31 cellular contexts compared by ENCODE assay signal in the genomic region with DNA sequence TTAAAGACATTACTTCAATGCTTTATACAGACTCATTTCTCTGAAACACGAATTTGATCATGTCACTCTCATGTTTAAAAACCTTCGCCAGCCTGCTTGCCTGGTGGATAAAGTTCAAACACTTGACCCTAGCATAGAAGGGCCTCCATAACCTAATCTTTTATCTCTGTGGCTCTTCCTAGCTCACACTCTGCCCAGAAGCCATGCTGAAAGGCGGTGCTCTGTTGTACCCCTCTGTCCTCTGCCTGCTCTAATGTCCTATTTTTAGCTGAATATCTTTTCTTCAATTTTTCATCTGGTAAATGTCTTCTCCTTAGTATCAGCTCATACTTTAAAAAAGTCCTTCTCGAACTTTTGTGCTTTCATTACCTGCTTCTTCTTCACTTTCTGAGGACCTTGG.
DNase-seq lines count a peak whose midpoint lies in the region; ATAC-seq and TF ChIP-seq lines count a peak whose summit lies in the region.
"Had no signal": no experiment of that assay in that cellular context is flagged by ENCODE, and none has a peak within 500 bp of the region (broad histone marks: within the 10 kb centered on the region; RNA-seq: fewer than 3 reads in every experiment).

No MANE protein-coding gene starts in this region.

- intact Hi-C loops in left cardiac atrium (cut with DNase I) (no loop called here), left ventricle myocardium inferior (cut with micrococcal nuclease) (no loop called here), IMR-90 (cut with micrococcal nuclease) (no loop called here)

- H4K5ac ChIP-seq in IMR-90 (ENCODE audit: low read depth, low read length) = peak overlapping the region; percentile 17; the same call in 1 of the 2 replicates

- H3K4me3 ChIP-seq in left ventricle myocardium inferior (no peak overlapping the region), IMR-90 (ENCODE audit: insufficient read depth, low read depth, low read length) (no peak overlapping the region), mesenchymal stem cell (ENCODE audit: insufficient read depth in 1 of 2, low read depth in 1 of 2, low read length in 2 of 2) (no peak overlapping the region), Peyer's patch (no peak overlapping the region)
- H3K4me3 ChIP-seq: A549; BLaER1; BLaER1 treated with 17β-estradiol and CSF1 and Interleukin-3, amounts not matched to agents 10 nM and 100 nM had no signal

- TF ChIP-seq POLR2A in IMR-90 (IDR thresholded peaks at IDR 0.05; ENCODE audit: low read depth, low read length) (no peak), Peyer's patch (IDR thresholded peaks at IDR 0.05) (no peak)

- H2AFZ ChIP-seq in IMR-90 (replicated peaks; ENCODE audit: low read length, poor library complexity) (no peak overlapping the region), mesenchymal stem cell (ENCODE audit: low read depth, low read length) (no peak overlapping the region)

- no peak overlapping the region for H4K91ac ChIP-seq in IMR-90 (ENCODE audit: insufficient read depth, low read depth, low read length)
- H4K91ac ChIP-seq in mesenchymal stem cell (ENCODE audit: low read length) = no peak overlapping the region

- H2AK5ac ChIP-seq in IMR-90 (ENCODE audit: low read depth, low read length) (0 out of 2 replicates have a peak overlapping the region, but pooled peaks have one; percentile 60), mesenchymal stem cell (ENCODE audit: low read length, severe bottlenecking) (peak overlapping the region; percentile 62)

- H2BK15ac ChIP-seq in IMR-90 (ENCODE audit: low read depth, low read length) (no peak overlapping the region), mesenchymal stem cell (ENCODE audit: low read depth, poor library complexity, severe bottlenecking) (no peak overlapping the region)

- H3K79me1 ChIP-seq in IMR-90 (ENCODE audit: low read depth in 1 of 2, low read length in 2 of 2) (no peaks in the 10 kb centered on the region), mesenchymal stem cell (replicated peaks; ENCODE audit: low read length, poor library complexity, severe bottlenecking) (peaks cover 2% of the 10 kb centered on the region)

- CTCF ChIA-PET in IMR-90 (lab: Yijun Ruan, JAX) = interaction anchor here (0.6 kb wide), 1 partner anchor 276 kb away, joined by 3 read pairs; no protein-coding TSS in a partner anchor

- 76% methylated on average over 3 of the region's 4 CpGs; no CpG with 5 or more reads in 1 of the 2 experiments for WGBS in IMR-90 (ENCODE audit: extremely low coverage in 2 of 2, insufficient read length in 1 of 2), 2 experiments
- WGBS in mesenchymal stem cell = 90% methylated on average over 4 of the region's 4 CpGs

- no peaks in the 10 kb centered on the region for H4K20me1 ChIP-seq in IMR-90 (ENCODE audit: insufficient read depth, low read length)
- H4K20me1 ChIP-seq: BLaER1; BLaER1 treated with 17β-estradiol and CSF1 and Interleukin-3, amounts not matched to agents 10 nM and 100 nM had no signal

- H3K23ac ChIP-seq in IMR-90 (ENCODE audit: low read depth, low read length) = no peak overlapping the region
- no peak overlapping the region for H3K23ac ChIP-seq in mesenchymal stem cell (ENCODE audit: low read length in 2 of 2)

- H2BK12ac ChIP-seq in mesenchymal stem cell (ENCODE audit: low read length in 2 of 2) = peak overlapping the region in 1 of 2 experiments; percentile 54

- H2AK9ac ChIP-seq in IMR-90 (replicated peaks; ENCODE audit: low read depth, low read length, poor library complexity) = no peak overlapping the region

- H3K18ac ChIP-seq in IMR-90 (ENCODE audit: low read depth, low read length) (no peak overlapping the region; the same call in 1 of the 2 replicates), mesenchymal stem cell (ENCODE audit: low read depth in 1 of 2, low read length in 2 of 2) (peak overlapping the region in 1 of 2 experiments; percentile 59)

- ATAC-seq in left cardiac atrium (peak; percentile 55 to 75), IMR-90 (ENCODE audit: low read depth) (no peak)
- ATAC-seq: A549; CD8-positive, alpha-beta T cell had no signal

- BruUV-seq in IMR-90 (replicated peaks; lab: Mats Ljungman, UMichigan) = no TSS peak

- TF ChIP-seq CTCF in left ventricle myocardium inferior (IDR thresholded peaks at IDR 0.05; ENCODE audit: borderline replicate concordance) (no peak), IMR-90 (conservative IDR thresholded peaks at IDR 0.05; ENCODE audit: low read depth, low read length) (no peak), Peyer's patch (IDR thresholded peaks at IDR 0.05) (no peak)

- H3K9ac ChIP-seq in IMR-90 (ENCODE audit: low read depth, low read length) = no peak overlapping the region
- H3K9ac ChIP-seq in mesenchymal stem cell (ENCODE audit: low read length) = no peak overlapping the region
- H3K9ac ChIP-seq: BLaER1; BLaER1 treated with 17β-estradiol and CSF1 and Interleukin-3, amounts not matched to agents 10 nM and 100 nM had no signal

- DNase-seq in left cardiac atrium (no peak), left ventricle myocardium inferior (no peak), IMR-90 (no peak), mesenchymal stem cell (no peak), Peyer's patch (no peak), NCI-H1105 treated with DMSO at 0.1 percent for 48 hours (lab: John Stamatoyannopoulos, UW) (no peak)
- DNase-seq: 8988T; ACHN; AML-193; BE2C; C1 segment of cervical spinal cord; Caco-2; Calu3; CD4-positive, alpha-beta memory T cell; CD4-positive, alpha-beta T cell; CD4-positive, CD25-positive, alpha-beta regulatory T cell; CD8-positive, alpha-beta memory T cell; CD8-positive, alpha-beta T cell; COR-L47; DMS 273 treated with DMSO at 0.1 percent for 48 hours; DMS153; DMS53; DMS79; DMS79 treated with DMSO at 0.1 percent for 48 hours; DND-41; EL had no signal

- H2BK120ac ChIP-seq in IMR-90 (ENCODE audit: low read depth, low read length) (no peak overlapping the region), mesenchymal stem cell (ENCODE audit: low read depth, low read length) (no peak overlapping the region)

- TF ChIP-seq RAD21 in IMR-90 (IDR thresholded peaks at IDR 0.05; ENCODE audit: low read length) = no peak

- dilution Hi-C loops in IMR-90 (cut with HindIII; ENCODE audit: low sequenced_read_pairs, unreplicated experiment) = no loop called here

- no peaks in the 10 kb centered on the region for H3K9me1 ChIP-seq in IMR-90 (ENCODE audit: insufficient read depth, low read length)

- H3K9me3 ChIP-seq in left ventricle myocardium inferior (replicated peaks) = peaks cover 5% of the 10 kb centered on the region
- peaks cover 3% of the 10 kb centered on the region for H3K9me3 ChIP-seq in IMR-90 (ENCODE audit: control insufficient read depth, insufficient read depth, low read length)
- no peaks in the 10 kb centered on the region for H3K9me3 ChIP-seq in mesenchymal stem cell (ENCODE audit: control insufficient read depth, low read length)
- no peaks in the 10 kb centered on the region for H3K9me3 ChIP-seq in Peyer's patch
- H3K9me3 ChIP-seq: A549, BE2C, Caco-2 had no signal

- no peak overlapping the region for H3K27ac ChIP-seq in left ventricle myocardium inferior (replicated peaks)
- H3K27ac ChIP-seq in IMR-90 (ENCODE audit: insufficient read depth, low read length) = no peak overlapping the region
- no peak overlapping the region for H3K27ac ChIP-seq in mesenchymal stem cell (ENCODE audit: low read length, poor library complexity, severe bottlenecking)
- H3K27ac ChIP-seq in Peyer's patch = no peak overlapping the region
- H3K27ac ChIP-seq: 22Rv1; BLaER1; BLaER1 treated with 17β-estradiol and CSF1 and Interleukin-3, amounts not matched to agents 10 nM and 100 nM; C4-2B had no signal

- H3K36me3 ChIP-seq in left ventricle myocardium inferior (no peaks in the 10 kb centered on the region), IMR-90 (ENCODE audit: control insufficient read depth, insufficient read depth, low read length) (no peaks in the 10 kb centered on the region), mesenchymal stem cell (ENCODE audit: control insufficient read depth in 1 of 2, insufficient read depth in 2 of 2, low read depth in 1 of 2, low read length in 2 of 2) (no peaks in the 10 kb centered on the region), Peyer's patch (no peaks in the 10 kb centered on the region)
- H3K36me3 ChIP-seq: BE2C; BLaER1; BLaER1 treated with 17β-estradiol and CSF1 and Interleukin-3, amounts not matched to agents 10 nM and 100 nM had no signal

- in situ Hi-C loops in IMR-90 (cut with MboI; ENCODE audit: low sequenced_read_pairs) = no loop called here

- H2BK5ac ChIP-seq in IMR-90 (ENCODE audit: low read depth, low read length, poor library complexity, severe bottlenecking) (no peak overlapping the region), mesenchymal stem cell (ENCODE audit: low read depth, low read length, poor library complexity, severe bottlenecking) (no peak overlapping the region)

- no peak overlapping the region for H3K4ac ChIP-seq in IMR-90 (ENCODE audit: low read depth, low read length)
- H3K4ac ChIP-seq in mesenchymal stem cell (ENCODE audit: low read depth in 1 of 2, low read length in 2 of 2) = no peak overlapping the region

- no peaks in the 10 kb centered on the region for H3K27me3 ChIP-seq in left ventricle myocardium inferior (ENCODE audit: low read depth)
- H3K27me3 ChIP-seq in IMR-90 (ENCODE audit: control insufficient read depth, insufficient read depth, low read length) = no peaks in the 10 kb centered on the region
- H3K27me3 ChIP-seq in mesenchymal stem cell (ENCODE audit: control insufficient read depth in 1 of 2, insufficient read depth in 1 of 2, low read length in 2 of 2) = no peaks in the 10 kb centered on the region
- H3K27me3 ChIP-seq in Peyer's patch = no peaks in the 10 kb centered on the region
- H3K27me3 ChIP-seq: BE2C; BLaER1; BLaER1 treated with 17β-estradiol and CSF1 and Interleukin-3, amounts not matched to agents 10 nM and 100 nM had no signal

- no peak overlapping the region for H3K14ac ChIP-seq in IMR-90 (replicated peaks; ENCODE audit: low read depth, low read length)
- H3K14ac ChIP-seq in mesenchymal stem cell (ENCODE audit: low read length in 2 of 2) = no peak overlapping the region

- no peak overlapping the region for H4K8ac ChIP-seq in IMR-90 (ENCODE audit: low read depth in 2 of 2, low read length in 2 of 2)
- H4K8ac ChIP-seq in mesenchymal stem cell (ENCODE audit: low read length) = no peak overlapping the region

- H2BK20ac ChIP-seq in IMR-90 (ENCODE audit: low read depth, low read length) = no peak overlapping the region

- H3K4me2 ChIP-seq in IMR-90 (ENCODE audit: low read depth, low read length) = no peak overlapping the region
- H3K4me2 ChIP-seq in mesenchymal stem cell (ENCODE audit: low read length, poor library complexity, severe bottlenecking) = no peak overlapping the region
- H3K4me2 ChIP-seq: A549; BLaER1; BLaER1 treated with 17β-estradiol and CSF1 and Interleukin-3, amounts not matched to agents 10 nM and 100 nM had no signal

- H3K4me1 ChIP-seq in left ventricle myocardium inferior (peaks cover 7% of the 10 kb centered on the region), IMR-90 (ENCODE audit: control insufficient read depth, insufficient read depth, low read length) (peaks cover 6% of the 10 kb centered on the region), mesenchymal stem cell (ENCODE audit: control insufficient read depth, insufficient read depth, low read depth, low read length) (peaks cover 2% of the 10 kb centered on the region), Peyer's patch (no peaks in the 10 kb centered on the region)
- H3K4me1 ChIP-seq: A549; BE2C; BLaER1; BLaER1 treated with 17β-estradiol and CSF1 and Interleukin-3, amounts not matched to agents 10 nM and 100 nM; Caco-2 had no signal

- no peak overlapping the region for H3K56ac ChIP-seq in IMR-90 (ENCODE audit: extremely low read depth, insufficient read depth, low read length)

- POLR2A ChIA-PET in IMR-90 (lab: Charles Lee; ENCODE audit: unreplicated experiment) = interaction anchor here (0.7 kb wide), 1 partner anchor 9 kb away, joined by 4 read pairs; no protein-coding TSS in a partner anchor
